In the genomic region with DNA sequence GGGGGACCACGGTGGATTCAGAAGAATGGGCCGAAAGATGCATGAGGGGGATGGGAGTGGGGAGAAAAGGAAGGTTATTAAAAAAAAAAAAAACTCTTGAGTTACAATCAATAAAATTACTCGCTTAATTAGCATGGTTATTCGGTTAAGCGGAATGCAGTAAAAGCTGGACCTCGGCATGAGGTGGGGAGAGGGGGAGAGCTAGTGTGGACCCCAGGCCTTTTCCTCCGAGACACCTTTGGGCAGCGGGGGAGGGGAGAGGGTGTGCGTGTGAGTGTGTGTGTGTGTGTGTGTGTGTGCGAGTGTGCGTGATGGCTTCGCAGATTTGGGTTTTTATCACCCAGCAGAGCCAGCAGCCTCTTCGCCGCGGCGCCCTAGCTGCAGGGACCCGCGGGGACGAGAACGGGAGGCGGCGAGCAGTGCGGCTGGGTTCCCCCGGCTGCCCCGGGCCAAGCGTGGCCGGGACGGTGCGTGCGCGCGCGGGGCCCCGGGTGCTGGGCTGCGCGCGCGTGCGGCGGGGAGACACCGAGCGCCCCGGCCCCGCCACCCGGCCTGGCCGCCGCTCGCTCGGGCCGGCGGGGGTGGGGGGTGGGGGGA, we compare ENCODE assay signal across 1 cellular context.
TF ChIP-seq lines count a peak whose summit lies in the region.

No MANE protein-coding gene starts in this region.

TF ChIP-seq in HEK293, 187 proteins besides CTCF, POLR2A, EP300 and RAD21 (continued from another document and continues in another):
- TF ChIP-seq, protein P1, sequence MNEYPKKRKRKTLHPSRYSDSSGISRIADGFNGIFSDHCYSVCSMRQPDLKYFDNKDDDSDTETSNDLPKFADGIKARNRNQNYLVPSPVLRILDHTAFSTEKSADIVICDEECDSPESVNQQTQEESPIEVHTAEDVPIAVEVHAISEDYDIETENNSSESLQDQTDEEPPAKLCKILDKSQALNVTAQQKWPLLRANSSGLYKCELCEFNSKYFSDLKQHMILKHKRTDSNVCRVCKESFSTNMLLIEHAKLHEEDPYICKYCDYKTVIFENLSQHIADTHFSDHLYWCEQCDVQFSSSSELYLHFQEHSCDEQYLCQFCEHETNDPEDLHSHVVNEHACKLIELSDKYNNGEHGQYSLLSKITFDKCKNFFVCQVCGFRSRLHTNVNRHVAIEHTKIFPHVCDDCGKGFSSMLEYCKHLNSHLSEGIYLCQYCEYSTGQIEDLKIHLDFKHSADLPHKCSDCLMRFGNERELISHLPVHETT (tag by site-specific recombination; IDR thresholded peaks at IDR 0.05), result peak; percentile 42; the same call in 1 of the 2 replicates
- TF ChIP-seq ZNF133 (tag by site-specific recombination; IDR thresholded peaks at IDR 0.05) (no peak), ZNF510 (tag by site-specific recombination; IDR thresholded peaks at IDR 0.05; ENCODE audit: insufficient replicate concordance) (no peak), ZEB2 (tag by site-specific recombination; IDR thresholded peaks at IDR 0.05) (peak; percentile 85), ZBTB17 (tag by site-specific recombination; IDR thresholded peaks at IDR 0.05) (no peak), MYNN (tag by site-specific recombination; IDR thresholded peaks at IDR 0.05; ENCODE audit: borderline replicate concordance) (no peak), ZNF24 (tag by site-specific recombination; IDR thresholded peaks at IDR 0.05) (no peak), ZNF16 (tag by site-specific recombination; IDR thresholded peaks at IDR 0.05; ENCODE audit: low read depth) (no peak), ZSCAN23 (tag by site-specific recombination; IDR thresholded peaks at IDR 0.05) (no peak), ZNF324 (tag by site-specific recombination; IDR thresholded peaks at IDR 0.05) (no peak), ZNF560 (tag by site-specific recombination; IDR thresholded peaks at IDR 0.05; ENCODE audit: borderline replicate concordance) (no peak), FEZF1 (tag by site-specific recombination; IDR thresholded peaks at IDR 0.05) (no peak), BCL11A (tag by site-specific recombination; IDR thresholded peaks at IDR 0.05; ENCODE audit: low read depth) (peak; percentile 94), ZNF37A (tag by site-specific recombination; IDR thresholded peaks at IDR 0.05) (no peak), ZFHX2 (tag by site-specific recombination; conservative IDR thresholded peaks at IDR 0.05) (no peak; the same call in 1 of the 2 replicates), ZBTB7A (tag by site-specific recombination; IDR thresholded peaks at IDR 0.05; ENCODE audit: low read depth) (peak; percentile 97), OVOL3 (tag by site-specific recombination; IDR thresholded peaks at IDR 0.05) (no peak), RBAK (tag by site-specific recombination; IDR thresholded peaks at IDR 0.05) (no peak), ZNF19 (tag by site-specific recombination; IDR thresholded peaks at IDR 0.05; ENCODE audit: low read depth) (no peak), ZNF664 (tag by site-specific recombination; IDR thresholded peaks at IDR 0.05) (no peak), ZNF416 (tag by site-specific recombination; IDR thresholded peaks at IDR 0.05) (no peak), ZFP41 (tag by site-specific recombination; IDR thresholded peaks at IDR 0.05; ENCODE audit: borderline replicate concordance) (no peak), HOXD13 (CRISPR knock-in tag; IDR thresholded peaks at IDR 0.05; ENCODE audit: borderline replicate concordance) (peak; percentile 37; the same call in 1 of the 2 replicates), GFI1B (tag by site-specific recombination; IDR thresholded peaks at IDR 0.05) (no peak; the same call in 1 of the 2 replicates), ZNF843 (tag by site-specific recombination; IDR thresholded peaks at IDR 0.05) (no peak), ZNF501 (tag by site-specific recombination; IDR thresholded peaks at IDR 0.05) (0 out of 2 replicates have a peak, but pooled peaks have one; percentile 51)
- TF ChIP-seq, protein P2, sequence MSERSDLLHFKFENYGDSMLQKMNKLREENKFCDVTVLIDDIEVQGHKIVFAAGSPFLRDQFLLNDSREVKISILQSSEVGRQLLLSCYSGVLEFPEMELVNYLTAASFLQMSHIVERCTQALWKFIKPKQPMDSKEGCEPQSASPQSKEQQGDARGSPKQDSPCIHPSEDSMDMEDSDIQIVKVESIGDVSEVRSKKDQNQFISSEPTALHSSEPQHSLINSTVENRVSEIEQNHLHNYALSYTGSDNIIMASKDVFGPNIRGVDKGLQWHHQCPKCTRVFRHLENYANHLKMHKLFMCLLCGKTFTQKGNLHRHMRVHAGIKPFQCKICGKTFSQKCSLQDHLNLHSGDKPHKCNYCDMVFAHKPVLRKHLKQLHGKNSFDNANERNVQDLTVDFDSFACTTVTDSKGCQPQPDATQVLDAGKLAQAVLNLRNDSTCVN (tag by site-specific recombination; optimal IDR thresholded peaks at IDR 0.05), result peak; percentile 91
- TF ChIP-seq, protein P3, sequence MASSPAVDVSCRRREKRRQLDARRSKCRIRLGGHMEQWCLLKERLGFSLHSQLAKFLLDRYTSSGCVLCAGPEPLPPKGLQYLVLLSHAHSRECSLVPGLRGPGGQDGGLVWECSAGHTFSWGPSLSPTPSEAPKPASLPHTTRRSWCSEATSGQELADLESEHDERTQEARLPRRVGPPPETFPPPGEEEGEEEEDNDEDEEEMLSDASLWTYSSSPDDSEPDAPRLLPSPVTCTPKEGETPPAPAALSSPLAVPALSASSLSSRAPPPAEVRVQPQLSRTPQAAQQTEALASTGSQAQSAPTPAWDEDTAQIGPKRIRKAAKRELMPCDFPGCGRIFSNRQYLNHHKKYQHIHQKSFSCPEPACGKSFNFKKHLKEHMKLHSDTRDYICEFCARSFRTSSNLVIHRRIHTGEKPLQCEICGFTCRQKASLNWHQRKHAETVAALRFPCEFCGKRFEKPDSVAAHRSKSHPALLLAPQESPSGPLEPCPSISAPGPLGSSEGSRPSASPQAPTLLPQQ (tag by site-specific recombination; IDR thresholded peaks at IDR 0.05), result 0 out of 2 replicates have a peak, but pooled peaks have one; percentile 32
- TF ChIP-seq, protein P4, sequence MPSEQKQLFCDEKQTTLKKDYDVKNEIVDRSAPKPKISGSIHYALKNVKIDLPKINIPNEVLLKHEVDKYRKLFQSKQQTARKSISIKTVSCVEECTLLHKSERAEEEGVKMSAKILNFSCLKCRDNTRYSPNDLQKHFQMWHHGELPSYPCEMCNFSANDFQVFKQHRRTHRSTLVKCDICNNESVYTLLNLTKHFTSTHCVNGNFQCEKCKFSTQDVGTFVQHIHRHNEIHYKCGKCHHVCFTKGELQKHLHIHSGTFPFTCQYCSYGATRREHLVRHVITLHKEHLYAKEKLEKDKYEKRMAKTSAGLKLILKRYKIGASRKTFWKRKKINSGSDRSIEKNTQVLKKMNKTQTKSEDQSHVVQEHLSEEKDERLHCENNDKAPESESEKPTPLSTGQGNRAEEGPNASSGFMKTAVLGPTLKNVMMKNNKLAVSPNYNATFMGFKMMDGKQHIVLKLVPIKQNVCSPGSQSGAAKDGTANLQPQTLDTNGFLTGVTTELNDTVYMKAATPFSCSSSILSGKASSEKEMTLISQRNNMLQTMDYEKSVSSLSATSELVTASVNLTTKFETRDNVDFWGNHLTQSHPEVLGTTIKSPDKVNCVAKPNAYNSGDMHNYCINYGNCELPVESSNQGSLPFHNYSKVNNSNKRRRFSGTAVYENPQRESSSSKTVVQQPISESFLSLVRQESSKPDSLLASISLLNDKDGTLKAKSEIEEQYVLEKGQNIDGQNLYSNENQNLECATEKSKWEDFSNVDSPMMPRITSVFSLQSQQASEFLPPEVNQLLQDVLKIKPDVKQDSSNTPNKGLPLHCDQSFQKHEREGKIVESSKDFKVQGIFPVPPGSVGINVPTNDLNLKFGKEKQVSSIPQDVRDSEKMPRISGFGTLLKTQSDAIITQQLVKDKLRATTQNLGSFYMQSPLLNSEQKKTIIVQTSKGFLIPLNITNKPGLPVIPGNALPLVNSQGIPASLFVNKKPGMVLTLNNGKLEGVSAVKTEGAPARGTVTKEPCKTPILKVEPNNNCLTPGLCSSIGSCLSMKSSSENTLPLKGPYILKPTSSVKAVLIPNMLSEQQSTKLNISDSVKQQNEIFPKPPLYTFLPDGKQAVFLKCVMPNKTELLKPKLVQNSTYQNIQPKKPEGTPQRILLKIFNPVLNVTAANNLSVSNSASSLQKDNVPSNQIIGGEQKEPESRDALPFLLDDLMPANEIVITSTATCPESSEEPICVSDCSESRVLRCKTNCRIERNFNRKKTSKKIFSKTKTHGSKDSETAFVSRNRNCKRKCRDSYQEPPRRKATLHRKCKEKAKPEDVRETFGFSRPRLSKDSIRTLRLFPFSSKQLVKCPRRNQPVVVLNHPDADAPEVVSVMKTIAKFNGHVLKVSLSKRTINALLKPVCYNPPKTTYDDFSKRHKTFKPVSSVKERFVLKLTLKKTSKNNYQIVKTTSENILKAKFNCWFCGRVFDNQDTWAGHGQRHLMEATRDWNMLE (tag by site-specific recombination; conservative IDR thresholded peaks at IDR 0.05; ENCODE audit: low read depth), result no peak
- TF ChIP-seq, protein P5, sequence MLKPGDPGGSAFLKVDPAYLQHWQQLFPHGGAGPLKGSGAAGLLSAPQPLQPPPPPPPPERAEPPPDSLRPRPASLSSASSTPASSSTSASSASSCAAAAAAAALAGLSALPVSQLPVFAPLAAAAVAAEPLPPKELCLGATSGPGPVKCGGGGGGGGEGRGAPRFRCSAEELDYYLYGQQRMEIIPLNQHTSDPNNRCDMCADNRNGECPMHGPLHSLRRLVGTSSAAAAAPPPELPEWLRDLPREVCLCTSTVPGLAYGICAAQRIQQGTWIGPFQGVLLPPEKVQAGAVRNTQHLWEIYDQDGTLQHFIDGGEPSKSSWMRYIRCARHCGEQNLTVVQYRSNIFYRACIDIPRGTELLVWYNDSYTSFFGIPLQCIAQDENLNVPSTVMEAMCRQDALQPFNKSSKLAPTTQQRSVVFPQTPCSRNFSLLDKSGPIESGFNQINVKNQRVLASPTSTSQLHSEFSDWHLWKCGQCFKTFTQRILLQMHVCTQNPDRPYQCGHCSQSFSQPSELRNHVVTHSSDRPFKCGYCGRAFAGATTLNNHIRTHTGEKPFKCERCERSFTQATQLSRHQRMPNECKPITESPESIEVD (tag by site-specific recombination; IDR thresholded peaks at IDR 0.05), result peak; percentile 43; the same call in 1 of the 2 replicates
- TF ChIP-seq, protein P6, sequence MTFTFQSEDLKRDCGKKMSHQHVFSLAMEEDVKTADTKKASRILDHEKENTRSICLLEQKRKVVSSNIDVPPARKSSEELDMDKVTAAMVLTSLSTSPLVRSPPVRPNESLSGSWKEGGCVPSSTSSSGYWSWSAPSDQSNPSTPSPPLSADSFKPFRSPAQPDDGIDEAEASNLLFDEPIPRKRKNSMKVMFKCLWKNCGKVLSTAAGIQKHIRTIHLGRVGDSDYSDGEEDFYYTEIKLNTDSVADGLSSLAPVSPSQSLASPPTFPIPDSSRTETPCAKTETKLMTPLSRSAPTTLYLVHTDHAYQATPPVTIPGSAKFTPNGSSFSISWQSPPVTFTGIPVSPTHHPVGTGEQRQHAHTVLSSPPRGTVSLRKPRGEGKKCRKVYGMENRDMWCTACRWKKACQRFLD (tag by site-specific recombination; IDR thresholded peaks at IDR 0.05), result no peak
- TF ChIP-seq, protein P7, sequence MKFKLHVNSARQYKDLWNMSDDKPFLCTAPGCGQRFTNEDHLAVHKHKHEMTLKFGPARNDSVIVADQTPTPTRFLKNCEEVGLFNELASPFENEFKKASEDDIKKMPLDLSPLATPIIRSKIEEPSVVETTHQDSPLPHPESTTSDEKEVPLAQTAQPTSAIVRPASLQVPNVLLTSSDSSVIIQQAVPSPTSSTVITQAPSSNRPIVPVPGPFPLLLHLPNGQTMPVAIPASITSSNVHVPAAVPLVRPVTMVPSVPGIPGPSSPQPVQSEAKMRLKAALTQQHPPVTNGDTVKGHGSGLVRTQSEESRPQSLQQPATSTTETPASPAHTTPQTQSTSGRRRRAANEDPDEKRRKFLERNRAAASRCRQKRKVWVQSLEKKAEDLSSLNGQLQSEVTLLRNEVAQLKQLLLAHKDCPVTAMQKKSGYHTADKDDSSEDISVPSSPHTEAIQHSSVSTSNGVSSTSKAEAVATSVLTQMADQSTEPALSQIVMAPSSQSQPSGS (tag by site-specific recombination; IDR thresholded peaks at IDR 0.05; ENCODE audit: low read depth), result no peak
- TF ChIP-seq, protein P8, sequence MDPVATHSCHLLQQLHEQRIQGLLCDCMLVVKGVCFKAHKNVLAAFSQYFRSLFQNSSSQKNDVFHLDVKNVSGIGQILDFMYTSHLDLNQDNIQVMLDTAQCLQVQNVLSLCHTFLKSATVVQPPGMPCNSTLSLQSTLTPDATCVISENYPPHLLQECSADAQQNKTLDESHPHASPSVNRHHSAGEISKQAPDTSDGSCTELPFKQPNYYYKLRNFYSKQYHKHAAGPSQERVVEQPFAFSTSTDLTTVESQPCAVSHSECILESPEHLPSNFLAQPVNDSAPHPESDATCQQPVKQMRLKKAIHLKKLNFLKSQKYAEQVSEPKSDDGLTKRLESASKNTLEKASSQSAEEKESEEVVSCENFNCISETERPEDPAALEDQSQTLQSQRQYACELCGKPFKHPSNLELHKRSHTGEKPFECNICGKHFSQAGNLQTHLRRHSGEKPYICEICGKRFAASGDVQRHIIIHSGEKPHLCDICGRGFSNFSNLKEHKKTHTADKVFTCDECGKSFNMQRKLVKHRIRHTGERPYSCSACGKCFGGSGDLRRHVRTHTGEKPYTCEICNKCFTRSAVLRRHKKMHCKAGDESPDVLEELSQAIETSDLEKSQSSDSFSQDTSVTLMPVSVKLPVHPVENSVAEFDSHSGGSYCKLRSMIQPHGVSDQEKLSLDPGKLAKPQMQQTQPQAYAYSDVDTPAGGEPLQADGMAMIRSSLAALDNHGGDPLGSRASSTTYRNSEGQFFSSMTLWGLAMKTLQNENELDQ (tag by site-specific recombination; IDR thresholded peaks at IDR 0.05; ENCODE audit: low read depth), result no peak
